Comparison of ENCODE assay signal across 11 cellular contexts in the genomic region with DNA sequence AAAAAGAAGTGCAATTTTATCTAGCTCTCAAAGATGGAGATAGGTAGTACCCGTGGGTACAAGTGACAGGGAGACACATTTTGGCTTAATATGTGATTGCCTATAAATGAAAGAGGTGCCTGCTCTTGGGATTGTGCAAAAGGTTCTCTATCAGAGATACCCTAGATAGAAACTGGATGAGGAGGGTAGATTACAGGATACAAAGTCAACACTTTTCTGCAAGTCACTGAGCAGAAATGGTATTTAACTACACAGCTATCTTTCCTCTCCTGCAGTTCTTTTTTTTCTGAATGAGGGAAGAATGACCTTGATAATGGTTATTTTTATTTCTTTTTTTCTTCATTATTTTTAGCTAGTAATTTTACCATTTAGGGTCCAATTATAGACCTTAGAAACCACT.
"Had no signal": no experiment of that assay in that cellular context is flagged by ENCODE, and none has a peak within 500 bp of the region (broad histone marks: within the 10 kb centered on the region; RNA-seq: fewer than 3 reads in every experiment).

No MANE protein-coding gene starts in this region.

- H3K27ac Mint-ChIP-seq: GM23338, H9, HFFc6 had no signal

- H3K4me2 ChIP-seq: GM23338 had no signal

- H3K27ac ChIP-seq: GM23248 had no signal

- H3K9me3 ChIP-seq: HAP-1 had no signal

- H2AFZ ChIP-seq: GM23248, GM23338 had no signal

- DNase-seq: GM23248, GOT3, H7, H9, HCEC 1CT, HFFc6 had no signal

- H3K36me3 ChIP-seq: HAP-1 had no signal

- H3K4me3 Mint-ChIP-seq: GM23338, H9, HFFc6 had no signal

- FAIRE-seq: H1, H54 had no signal

- H3K4me3 ChIP-seq: GM23248, GM23338, HAP-1 had no signal

- H3K4me1 ChIP-seq: HAP-1 had no signal

- H3K9me3 Mint-ChIP-seq: GM23338, HFFc6 had no signal

- ATAC-seq: GM23338, HCT116 had no signal

- H3K9ac ChIP-seq: GM23248 had no signal
